In the genomic region with DNA sequence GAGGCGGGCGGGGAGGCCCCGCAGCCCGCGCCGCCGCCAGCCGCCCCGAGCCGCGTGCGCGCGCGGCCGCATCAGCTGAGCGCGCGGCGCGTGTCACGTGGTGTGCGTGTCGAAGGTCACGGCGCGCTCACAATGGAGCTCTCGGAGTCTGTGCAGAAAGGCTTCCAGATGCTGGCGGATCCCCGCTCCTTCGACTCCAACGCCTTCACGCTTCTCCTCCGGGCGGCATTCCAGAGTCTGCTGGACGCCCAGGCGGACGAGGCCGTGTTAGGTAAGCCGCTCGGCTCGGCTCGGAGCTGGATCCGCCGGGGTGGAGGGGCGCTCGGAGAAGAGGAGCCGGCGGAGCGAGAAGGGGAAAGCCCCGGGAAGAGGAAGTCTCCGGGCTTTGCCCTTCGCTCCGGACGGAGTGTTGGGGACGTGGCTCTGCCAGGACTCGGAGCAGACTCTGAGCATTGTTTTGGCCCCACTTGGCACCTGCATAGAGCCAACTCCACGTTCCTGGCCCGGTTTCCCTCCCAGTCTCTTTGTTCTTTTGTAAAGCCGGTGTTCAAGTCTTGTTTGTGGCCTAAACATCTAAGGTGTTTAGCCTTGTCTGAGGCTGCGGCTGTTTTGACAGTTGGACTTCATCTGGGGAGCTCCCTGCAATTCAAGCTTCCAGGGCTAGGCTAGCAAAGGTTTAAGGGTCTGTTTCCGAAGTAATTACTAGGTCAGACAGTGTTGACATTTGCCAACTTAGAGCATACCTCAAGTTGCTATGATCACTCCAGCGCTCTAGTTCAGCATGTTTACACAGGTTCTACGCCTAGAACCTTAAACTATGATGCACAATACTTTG, we compare ENCODE assay signal across 8 cellular contexts. TPM values are rescaled to one million over a fixed set of nuclear protein-coding genes. Genes with fewer than 3 reads are reported as not detected.
DNase-seq lines count a peak whose midpoint lies in the region; ATAC-seq lines count a peak whose summit lies in the region.

A gene (plus strand): TSS at position 103 of the 835 bp plus-strand sequence. CDS start 30 bp downstream, at position 133.

- peak; percentile 53 for ATAC-seq in GM18868 (IDR thresholded peaks at IDR 0.05; ENCODE audit: unreplicated experiment)
- ATAC-seq in HG03095 (IDR thresholded peaks at IDR 0.05; ENCODE audit: unreplicated experiment): peak; percentile 58

- DNase-seq in AG20443 (ENCODE audit: low spot score) (peak; percentile 92), NCI-H460 (ENCODE audit: extremely low read depth, low read depth) (peak; percentile 54), dedifferentiated amniotic fluid mesenchymal stem cell (ENCODE audit: extremely low spot score) (peak; percentile 86), left kidney (ENCODE audit: low read depth, low spot score) (peak; percentile 96)
- DNase-seq in activated CD4-positive, alpha-beta T cell treated with anti-CD3 and anti-CD28 coated beads for 4 hours: peak; percentile 74 to 77
- DNase-seq in stimulated activated CD4-positive, alpha-beta T cell treated with anti-CD3 and anti-CD28 coated beads, Interleukin-2, amount 100 ng/mL, for 48 hours: peak; percentile 70

RNA-seq across cellular contexts. Expression of the gene that starts here (rescaled TPM):
- total RNA-seq in NCI-H460 (2014; rRNA removed; shearing (Covaris generic)): 35.6 and 41.9 TPM in 2 replicates
- polyA plus RNA-seq in NCI-H460 (2014; cell fraction: nucleus; rRNA removed): 26.8 and 69.8 TPM in 2 replicates

Comparison
In these comparisons a context has a peak if more than half of its experiments do, and no peak if none do; other contexts are left out.
1. Peak in every context shown above with its lines: DNase-seq and ATAC-seq.